ENCODE assay signal across 8 cellular contexts in genomic region chr2:87077028-87077446, GRCh38. TPM values are rescaled to one million over a fixed set of nuclear protein-coding genes. Genes with fewer than 3 reads are reported as not detected.
A peak's percentile ranks its signal among the peaks of the same experiment; 100 is the strongest.
DNase-seq lines count a peak whose midpoint lies in the region; ATAC-seq and TF ChIP-seq lines count a peak whose summit lies in the region.
"Not testable (repeated sequence)": the region's sequence is repeated elsewhere in the genome, so short reads cannot be mapped to it uniquely, and the experiment has no call there.

No MANE protein-coding gene starts in this region.

- intact Hi-C loops in posterior cingulate gyrus (cut with DNase I), result not testable (repeated sequence)

- H3K27ac Mint-ChIP-seq in endodermal cell, result peak overlapping the region; percentile 98

- H3K9me3 Mint-ChIP-seq in endodermal cell, result not testable (repeated sequence)

- not testable (repeated sequence) for H3K36me3 ChIP-seq in ES-I3 (ENCODE audit: insufficient read depth, low read length); endodermal cell (ENCODE audit: control insufficient read depth, insufficient read depth, low read length); thymus (ENCODE audit: control insufficient read depth, insufficient read depth)

- H3K27ac ChIP-seq in RWPE1, result peak overlapping the region; percentile 85
- H3K27ac ChIP-seq in endodermal cell (ENCODE audit: low read depth, low read length), result not testable (repeated sequence)
- peak overlapping the region; percentile 90 for H3K27ac ChIP-seq in layer of hippocampus (ENCODE audit: low read depth, low read length)
- peak overlapping the region; percentile 86 for H3K27ac ChIP-seq in thymus (ENCODE audit: low read depth)

- not testable (repeated sequence) for TF ChIP-seq CTCF in RWPE1 (conservative IDR thresholded peaks at IDR 0.05; ENCODE audit: low read depth); endodermal cell (conservative IDR thresholded peaks at IDR 0.05)

- H3K27me3 Mint-ChIP-seq in endodermal cell (ENCODE audit: insufficient read depth), result not testable (repeated sequence)

- POLR2A ChIA-PET in RWPE1 (lab: Yijun Ruan, JAX; ENCODE audit: low non-redundant PET), result not testable (repeated sequence)

- not testable (repeated sequence) for H3K4me1 ChIP-seq in ES-I3 (ENCODE audit: insufficient read depth, low read length); endodermal cell (ENCODE audit: control insufficient read depth, insufficient read depth, low read length); thymus (ENCODE audit: control insufficient read depth, insufficient read depth, low read length)

- DNase-seq in RWPE1 (ENCODE audit: low spot score); endodermal cell: not testable (repeated sequence)
- DNase-seq in activated T-helper 9 cell treated with anti-CD3 and anti-CD28 coated beads, Interleukin-2, amount 50 U/mL, for 16 hours (ENCODE audit: low read depth), result peak; percentile 10
- peak; percentile 27 to 89 (median 47) for DNase-seq in posterior cingulate gyrus

- CTCF ChIA-PET in RWPE1 (lab: Yijun Ruan, JAX), result not testable (repeated sequence)

- not testable (repeated sequence) for H3K9me3 ChIP-seq in ES-I3 (ENCODE audit: control insufficient read depth, insufficient read depth, low read length); endodermal cell (ENCODE audit: control insufficient read depth, low read length); thymus (ENCODE audit: control insufficient read depth)

- peak overlapping the region; percentile 78 for H3K4me3 Mint-ChIP-seq in endodermal cell

- not testable (repeated sequence) for H3K36me3 Mint-ChIP-seq in endodermal cell (ENCODE audit: low read depth)

- H3K4me3 ChIP-seq in endodermal cell (ENCODE audit: low read length) (peak overlapping the region; percentile 73), thymus (ENCODE audit: low read length) (peak overlapping the region; percentile 58)

- not testable (repeated sequence) for H3K27me3 ChIP-seq in endodermal cell (ENCODE audit: control insufficient read depth, insufficient read depth, low read length, poor library complexity, severe bottlenecking); layer of hippocampus (ENCODE audit: control insufficient read depth, insufficient read depth, low read length); thymus (ENCODE audit: control insufficient read depth, insufficient read depth)

- H3K9ac ChIP-seq in ES-I3 (ENCODE audit: low read depth, low read length) (peak overlapping the region; percentile 72), endodermal cell (ENCODE audit: extremely low read depth, low read length, poor library complexity, severe bottlenecking) (peak overlapping the region; percentile 20)

- ATAC-seq in HG02798 (IDR thresholded peaks at IDR 0.05; ENCODE audit: poor library complexity, unreplicated experiment), result peak; percentile 9

- not testable (repeated sequence) for H3K4me1 Mint-ChIP-seq in endodermal cell

- 0% methylated on average over 5 of the region's 34 CpGs; no CpG with 5 or more reads in 1 of the 2 experiments for WGBS in endodermal cell (ENCODE audit: insufficient coverage in 1 of 2, insufficient read length in 1 of 2), 2 experiments
- under 1% methylated on average over 10 of the region's 34 CpGs for WGBS in thymus

RNA-seq across cellular contexts. Expression of gene PLGLB1, which starts 55.4 kb away (rescaled TPM):
- total RNA-seq in endodermal cell, result 1 to 10 TPM in 1 of 2 donors, not detected in 1; 2.3 TPM
- polyA plus RNA-seq in endodermal cell (2013, experiment 1 of 2), result 1.5 TPM
- 0.54 TPM for polyA plus RNA-seq in endodermal cell (2013, experiment 2 of 2)
- 25.4 TPM for polyA plus RNA-seq in thymus
